14 cellular contexts compared by ENCODE assay signal in the genomic region with DNA sequence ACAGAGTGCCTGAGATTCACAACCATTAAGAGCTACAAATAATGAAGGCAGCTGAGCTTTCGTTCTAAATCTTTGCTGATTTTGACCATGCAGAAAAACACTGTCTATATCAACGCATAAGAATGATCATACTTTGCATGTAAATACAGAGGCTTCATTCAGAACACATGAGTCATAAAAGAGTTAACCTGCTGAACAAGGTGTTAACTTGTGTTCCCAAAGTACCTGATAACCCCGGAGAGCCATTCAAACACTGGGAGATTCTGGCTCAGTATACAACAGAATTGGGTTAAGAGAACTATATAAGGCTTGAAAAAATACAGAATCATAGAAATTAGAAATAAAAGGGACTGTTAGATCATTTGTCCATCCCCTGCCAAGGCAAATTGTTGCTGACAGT.
DNase-seq lines count a peak whose midpoint lies in the region; ATAC-seq and TF ChIP-seq lines count a peak whose summit lies in the region.
"Had no signal": no experiment of that assay in that cellular context is flagged by ENCODE, and none has a peak within 500 bp of the region (broad histone marks: within the 10 kb centered on the region; RNA-seq: fewer than 3 reads in every experiment).

No MANE protein-coding gene starts in this region.

- H3K9ac ChIP-seq in mammary epithelial cell (ENCODE audit: insufficient read depth, low read length) (no peak overlapping the region), neural progenitor cell (no peak overlapping the region)
- H3K9ac ChIP-seq: BLaER1, GM23248 had no signal

- H3K27ac ChIP-seq in breast epithelium, result no peak overlapping the region
- no peak overlapping the region for H3K27ac ChIP-seq in mammary epithelial cell (ENCODE audit: insufficient read depth, low read depth, low read length)
- no peak overlapping the region for H3K27ac ChIP-seq in foreskin keratinocyte
- no peak overlapping the region for H3K27ac ChIP-seq in neural progenitor cell
- no peak overlapping the region for H3K27ac ChIP-seq in ascending aorta
- H3K27ac ChIP-seq: 22Rv1, BLaER1, GM23248 had no signal

- CTCF ChIA-PET in MCF 10A (lab: Yijun Ruan, JAX), result interaction anchor here (1.0 kb wide), 1 partner anchor 133 kb away, joined by 3 read pairs; no protein-coding TSS in a partner anchor
- CTCF ChIA-PET in mammary epithelial cell (lab: Charles Lee; ENCODE audit: low non-redundant PET), result no interaction called here

- no peaks in the 10 kb centered on the region for H3F3A ChIP-seq in neural progenitor cell (ENCODE audit: low read depth)

- H3K9me3 Mint-ChIP-seq in MCF 10A (ENCODE audit: unreplicated experiment), result no peaks in the 10 kb centered on the region
- peaks cover 6% of the 10 kb centered on the region for H3K9me3 Mint-ChIP-seq in neural progenitor cell

- TF ChIP-seq CTCF in MCF 10A (IDR thresholded peaks at IDR 0.05; ENCODE audit: unreplicated experiment) (no peak), breast epithelium (IDR thresholded peaks at IDR 0.05) (no peak), mammary epithelial cell (conservative IDR thresholded peaks at IDR 0.05 in 1 of 2, IDR thresholded peaks at IDR 0.05 in 1 of 2; ENCODE audit: extremely low read depth in 1 of 2, insufficient read depth in 1 of 2, low read depth in 1 of 2, low read length in 2 of 2) (no peak), foreskin keratinocyte (conservative IDR thresholded peaks at IDR 0.05) (no peak), neural progenitor cell (IDR thresholded peaks at IDR 0.05) (no peak), ascending aorta (IDR thresholded peaks at IDR 0.05) (no peak)

- H2AFZ ChIP-seq in mammary epithelial cell (ENCODE audit: low read depth, low read length) (no peak overlapping the region), neural progenitor cell (replicated peaks) (no peak overlapping the region)
- H2AFZ ChIP-seq: GM23248 had no signal

- dilution Hi-C loops in mammary epithelial cell (cut with HindIII; ENCODE audit: low sequenced_read_pairs), result no loop called here

- H3K4me3 ChIP-seq in breast epithelium (no peak overlapping the region), mammary epithelial cell (replicated peaks in 1 of 3; ENCODE audit: insufficient read depth in 1 of 3, low read depth in 2 of 3, low read length in 3 of 3) (no peak overlapping the region), neural progenitor cell (no peak overlapping the region), ascending aorta (no peak overlapping the region)
- H3K4me3 ChIP-seq: BLaER1, GM23248 had no signal

- H3K4me2 ChIP-seq in mammary epithelial cell (ENCODE audit: insufficient read depth, low read depth, low read length) (peak overlapping the region; percentile 32), neural progenitor cell (no peak overlapping the region)
- H3K4me2 ChIP-seq: BLaER1 had no signal

- no peaks in the 10 kb centered on the region for H3K36me3 ChIP-seq in breast epithelium
- no peaks in the 10 kb centered on the region for H3K36me3 ChIP-seq in mammary epithelial cell (ENCODE audit: insufficient read depth, low read length)
- no peaks in the 10 kb centered on the region for H3K36me3 ChIP-seq in neural progenitor cell
- no peaks in the 10 kb centered on the region for H3K36me3 ChIP-seq in ascending aorta
- H3K36me3 ChIP-seq: BLaER1 had no signal

- DNase-seq in MCF 10A (ENCODE audit: unreplicated experiment) (peak; percentile 8), breast epithelium (ENCODE audit: low spot score in 2 of 2) (no peak), mammary epithelial cell (peak; percentile 19), foreskin keratinocyte (peak; percentile 6 to 32), neural progenitor cell (ENCODE audit: low spot score) (no peak), D341Med (ENCODE audit: low spot score) (no peak), T-helper 17 cell (no peak), ascending aorta (ENCODE audit: low spot score in 2 of 2) (no peak)
- DNase-seq: AML-193, DMS 273 treated with DMSO at 0.1 percent for 48 hours, GM23248, H9 had no signal

- in situ Hi-C loops in mammary epithelial cell (cut with MboI; ENCODE audit: low sequenced_read_pairs in 2 of 2), result no loop called here

- H3K4me1 Mint-ChIP-seq in MCF 10A (ENCODE audit: insufficient read depth, unreplicated experiment), result peaks cover 6% of the 10 kb centered on the region
- peaks cover 4% of the 10 kb centered on the region for H3K4me1 Mint-ChIP-seq in neural progenitor cell
- no peaks in the 10 kb centered on the region for H3K4me1 Mint-ChIP-seq in T-helper 17 cell

- H3K36me3 Mint-ChIP-seq in MCF 10A (ENCODE audit: insufficient read depth, unreplicated experiment) (no peaks in the 10 kb centered on the region), neural progenitor cell (peaks cover 1% of the 10 kb centered on the region), T-helper 17 cell (ENCODE audit: low read depth) (no peaks in the 10 kb centered on the region)

- H3K9me3 ChIP-seq in breast epithelium (no peaks in the 10 kb centered on the region), mammary epithelial cell (replicated peaks; ENCODE audit: insufficient read depth, low read length) (no peaks in the 10 kb centered on the region), neural progenitor cell (ENCODE audit: low read depth) (no peaks in the 10 kb centered on the region), T-helper 17 cell (ENCODE audit: control insufficient read depth, low read length, poor library complexity, severe bottlenecking) (no peaks in the 10 kb centered on the region), ascending aorta (no peaks in the 10 kb centered on the region)
- H3K9me3 ChIP-seq: BLaER1 had no signal

- TF ChIP-seq POLR2A in breast epithelium (IDR thresholded peaks at IDR 0.05), result no peak

- intact Hi-C loops in MCF 10A (cut with micrococcal nuclease), result no loop called here
- intact Hi-C loops in breast epithelium (cut with DNase I; ENCODE audit: low total_unique reads), result no loop called here
- intact Hi-C loops in mammary epithelial cell (cut with micrococcal nuclease), result no loop called here
- intact Hi-C loops in ascending aorta (cut with DNase I), result no loop called here

- H4K20me1 ChIP-seq in mammary epithelial cell (ENCODE audit: insufficient read depth, low read length) (no peaks in the 10 kb centered on the region), neural progenitor cell (ENCODE audit: low read depth) (no peaks in the 10 kb centered on the region)
- H4K20me1 ChIP-seq: BLaER1 had no signal

- POLR2A ChIA-PET in MCF 10A (lab: Yijun Ruan, JAX), result interaction anchor here (0.7 kb wide), 1 partner anchor 106 kb away, joined by 4 read pairs; no protein-coding TSS in a partner anchor

- H3K4me3 Mint-ChIP-seq in MCF 10A (ENCODE audit: unreplicated experiment) (no peak overlapping the region), neural progenitor cell (no peak overlapping the region), T-helper 17 cell (no peak overlapping the region)
- H3K4me3 Mint-ChIP-seq: H9 had no signal

- H3K27me3 Mint-ChIP-seq in MCF 10A (ENCODE audit: insufficient read depth, unreplicated experiment), result no peaks in the 10 kb centered on the region
- no peaks in the 10 kb centered on the region for H3K27me3 Mint-ChIP-seq in neural progenitor cell (ENCODE audit: insufficient read depth, low read depth)
- H3K27me3 Mint-ChIP-seq in T-helper 17 cell, result no peaks in the 10 kb centered on the region

- BruUV-seq in MCF 10A (replicated peaks; lab: Mats Ljungman, UMichigan) (no TSS peak), mammary epithelial cell (replicated peaks; lab: Mats Ljungman, UMichigan) (no TSS peak)

- no peaks in the 10 kb centered on the region for H3K27me3 ChIP-seq in breast epithelium
- no peaks in the 10 kb centered on the region for H3K27me3 ChIP-seq in mammary epithelial cell (ENCODE audit: insufficient read depth, low read length)
- no peaks in the 10 kb centered on the region for H3K27me3 ChIP-seq in foreskin keratinocyte
- no peaks in the 10 kb centered on the region for H3K27me3 ChIP-seq in neural progenitor cell
- H3K27me3 ChIP-seq in ascending aorta, result no peaks in the 10 kb centered on the region
- H3K27me3 ChIP-seq: BLaER1 had no signal

- H3K4me1 ChIP-seq in breast epithelium (no peaks in the 10 kb centered on the region), mammary epithelial cell (ENCODE audit: insufficient read depth, low read length) (peaks cover 5% of the 10 kb centered on the region), foreskin keratinocyte (no peaks in the 10 kb centered on the region), neural progenitor cell (no peaks in the 10 kb centered on the region), ascending aorta (no peaks in the 10 kb centered on the region)
- H3K4me1 ChIP-seq: BLaER1 had no signal

- ATAC-seq in foreskin keratinocyte, result peak; percentile 31
- ATAC-seq in T-helper 17 cell, result no peak

- no peak overlapping the region for H3K27ac Mint-ChIP-seq in MCF 10A (ENCODE audit: low read depth, unreplicated experiment)
- no peak overlapping the region for H3K27ac Mint-ChIP-seq in neural progenitor cell
- no peak overlapping the region for H3K27ac Mint-ChIP-seq in T-helper 17 cell
- H3K27ac Mint-ChIP-seq: H9 had no signal

- 25% methylated on average over 3 of the region's 3 CpGs for WGBS in mammary epithelial cell (ENCODE audit: low coverage, missing lambda C conversion rate)

- H3K79me2 ChIP-seq in mammary epithelial cell (ENCODE audit: insufficient read depth, low read length), result no peaks in the 10 kb centered on the region
- H3K79me2 ChIP-seq in neural progenitor cell (ENCODE audit: low read depth), result no peaks in the 10 kb centered on the region

Comparison
In these comparisons a context has a peak if more than half of its experiments do, and no peak if none do; other contexts are left out.
1. DNase-seq: peak in MCF 10A (single experiment), mammary epithelial cell (single experiment) and foreskin keratinocyte (2 of 2); none in breast epithelium (0 of 2), neural progenitor cell (single experiment), D341Med (single experiment), T-helper 17 cell (0 of 3) and ascending aorta (0 of 2).